In the genomic region with DNA sequence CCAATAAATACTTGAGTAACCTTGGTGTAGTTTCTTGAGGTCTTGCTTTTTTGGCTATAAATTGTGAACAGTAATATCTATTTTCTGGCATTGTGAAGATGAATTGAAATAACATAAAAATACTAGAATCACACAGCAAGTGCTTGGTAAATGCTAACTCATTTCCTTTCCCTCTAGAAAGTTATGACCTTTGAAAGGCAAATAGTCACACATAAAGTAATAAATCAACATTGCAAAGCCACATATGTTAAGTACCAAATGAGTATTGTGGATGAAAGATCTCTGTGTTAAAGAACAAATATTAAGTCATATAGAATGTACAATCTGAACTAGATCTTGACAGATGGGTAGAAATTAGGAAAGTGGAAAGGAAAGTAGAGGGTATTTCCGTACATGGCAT, we compare ENCODE assay signal across 29 cellular contexts.
"Had no signal": no experiment of that assay in that cellular context is flagged by ENCODE, and none has a peak within 500 bp of the region (broad histone marks: within the 10 kb centered on the region; RNA-seq: fewer than 3 reads in every experiment).

No MANE protein-coding gene starts in this region.

- H3K36me3 ChIP-seq: heart right ventricle, left lung, pancreas, prostate gland, sigmoid colon, stomach, thyroid gland, transverse colon, upper lobe of right lung had no signal

- H3K4me2 ChIP-seq: smooth muscle cell had no signal

- DNase-seq: heart right ventricle; hippocampal formation; kidney glomerular epithelial cell; left cardiac atrium; left lung; mesendoderm; naive B cell; nucleus accumbens; pancreas; posterior cingulate gyrus; retina; right cardiac atrium; sigmoid colon; stimulated activated CD4-positive, alpha-beta T cell treated with anti-CD3 and anti-CD28 coated beads, Interleukin-12 subunit alpha, Interleukin-12 subunit beta, amount 100 ng/mL, for 4 hours; stimulated activated CD4-positive, alpha-beta T cell treated with anti-CD3 and anti-CD28 coated beads, Interleukin-15, amount 100 ng/mL, for 24 hours; stimulated activated CD4-positive, alpha-beta T cell treated with anti-CD3 and anti-CD28 coated beads, Interleukin-2, amount 100 ng/mL, for 24 hours; stimulated activated CD4-positive, alpha-beta T cell treated with anti-CD3 and anti-CD28 coated beads, Interleukin-4, amount 100 ng/mL, for 1 hour; stimulated activated naive B cell treated with anti-CD40 and anti-IgM and Interleukin-4, amounts not matched to agents 10 μg/mL and 1 μg/mL and 100 μg/mL, for 72 hours; stimulated activated naive CD8-positive, alpha-beta T cell treated with anti-CD3 and anti-CD28 coated beads, Interleukin-15, Interleukin-2, amounts not matched to agents 100 U/mL and 50 U/mL, for 24 hours; stomach; testis; thyroid gland; transverse colon; upper lobe of right lung had no signal

- H3K27me3 ChIP-seq: heart right ventricle, left lung, pancreas, sigmoid colon, stomach, testis, thyroid gland, transverse colon, upper lobe of right lung had no signal

- H3K4me3 ChIP-seq: heart right ventricle, left lung, lung, pancreas, prostate gland, sigmoid colon, smooth muscle cell, stomach, testis, thyroid gland, transverse colon, upper lobe of right lung had no signal

- H3K9me3 ChIP-seq: heart right ventricle, left lung, pancreas, prostate gland, sigmoid colon, stomach, testis, thyroid gland, transverse colon, upper lobe of right lung had no signal

- H3K4me1 ChIP-seq: heart right ventricle, left lung, pancreas, prostate gland, sigmoid colon, stomach, testis, thyroid gland, transverse colon, upper lobe of right lung had no signal

- ATAC-seq: heart right ventricle; left cardiac atrium; left lung; pancreas; right cardiac atrium; stimulated activated naive B cell treated with anti-CD40 and anti-IgM and Interleukin-4, amounts not matched to agents 10 μg/mL and 1 μg/mL and 100 μg/mL, for 72 hours; stimulated activated naive CD8-positive, alpha-beta T cell treated with anti-CD3 and anti-CD28 coated beads, Interleukin-15, Interleukin-2, amounts not matched to agents 100 U/mL and 50 U/mL, for 24 hours; upper lobe of right lung had no signal

- H3K27ac ChIP-seq: heart right ventricle, left lung, pancreas, prostate gland, sigmoid colon, stomach, testis, thyroid gland, transverse colon, upper lobe of right lung had no signal

- FAIRE-seq: keratinocyte, pancreas, urothelium cell line had no signal
